In the genomic region with DNA sequence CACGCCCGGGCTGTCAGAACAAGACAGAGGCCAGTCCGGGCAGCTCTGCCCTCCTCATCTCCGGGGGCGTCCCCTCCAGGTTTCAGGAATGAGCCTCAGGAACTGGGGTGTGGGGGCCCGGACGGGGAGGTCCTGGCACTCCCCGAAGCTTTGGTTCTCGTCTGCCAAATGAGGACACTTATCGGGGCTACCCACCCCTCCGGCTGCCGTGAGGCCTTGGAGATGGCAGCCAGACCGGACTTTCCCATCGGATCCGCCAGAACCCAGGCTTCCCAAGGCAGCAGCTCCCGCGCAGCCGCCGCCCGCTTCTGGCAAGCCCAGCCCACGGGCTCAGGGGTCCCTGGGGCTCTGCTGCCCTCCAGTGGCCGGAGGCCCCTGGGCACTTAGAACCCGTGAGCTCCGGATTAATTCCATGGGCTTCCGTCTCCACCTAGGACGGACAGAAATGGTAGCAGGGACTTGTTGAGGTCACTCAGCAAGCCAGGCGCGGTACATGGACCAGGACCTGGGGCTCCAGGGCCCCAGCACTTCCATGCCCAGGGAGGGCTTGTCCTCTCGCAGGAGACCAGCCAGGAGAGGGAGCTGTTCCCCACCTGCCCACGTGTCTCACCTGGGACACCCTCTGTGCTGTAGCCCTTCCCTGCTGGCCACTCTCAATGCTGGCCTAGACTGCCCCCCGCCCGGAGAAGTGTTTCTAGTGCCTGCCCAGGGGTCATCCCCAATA, we compare ENCODE assay signal across 8 cellular contexts.
DNase-seq lines count a peak whose midpoint lies in the region; FAIRE-seq and TF ChIP-seq lines count a peak whose summit lies in the region.

No MANE protein-coding gene starts in this region.

- peak overlapping the region; percentile 19 to 42 (median 34) for H3K27ac ChIP-seq in transverse colon

- no peaks in the 10 kb centered on the region for H3K27me3 ChIP-seq in transverse colon

- H3K4me1 ChIP-seq in transverse colon: peaks cover 6 to 22% (median 10%) of the 10 kb centered on the region in 4 donors

- TF ChIP-seq EP300 in transverse colon (IDR thresholded peaks at IDR 0.05; ENCODE audit: low read depth): no peak

- peak overlapping the region; percentile 30 to 58 (median 46) for H3K4me3 ChIP-seq in transverse colon

- in situ Hi-C loops in transverse colon (cut with MboI; ENCODE audit: low pct_ligation_motif_present in 1 of 4, low pct_unique_long_range_greater_than_20kb in 1 of 4, low sequenced_read_pairs in 3 of 4): no loop called here

- WGBS in transverse colon (ENCODE audit: low coverage in 1 of 2), 2 donors: 4% methylated on average over 31 of the region's 32 CpGs; no CpG with 5 or more reads in 1 of the 2 donors

- peak; percentile 96 to 99 (median 97) for TF ChIP-seq CTCF in transverse colon (IDR thresholded peaks at IDR 0.05)

- DNase-seq in DMS53 treated with DMSO at 0.1 percent for 48 hours (lab: John Stamatoyannopoulos, UW; ENCODE audit: unreplicated experiment): peak; percentile 68
- DNase-seq in H54 (ENCODE audit: insufficient read length, low spot score): peak; percentile 83
- DNase-seq in NCI-H1092 (lab: John Stamatoyannopoulos, UW): peak; percentile 65
- DNase-seq in SW 1271 (lab: John Stamatoyannopoulos, UW): peak; percentile 64 to 81
- peak; percentile 48 for DNase-seq in activated naive CD8-positive, alpha-beta T cell treated with anti-CD3 and anti-CD28 coated beads, Interleukin-2, amount 50 U/mL, for 16 hours (ENCODE audit: low read depth, low spot score)
- peak; percentile 91 for DNase-seq in cardiac septum (ENCODE audit: low spot score)
- DNase-seq in posterior cingulate gyrus: peak; percentile 75 to 98 (median 85)
- DNase-seq in transverse colon: peak; percentile 87

- FAIRE-seq in H54 (lab: Jason Lieb, UNC): no peak

- H3K9me3 ChIP-seq in transverse colon: no peaks in the 10 kb centered on the region

- TF ChIP-seq POLR2A in H54 (IDR thresholded peaks at IDR 0.05; ENCODE audit: low read depth, low read length) (peak; percentile 40; the same call in 1 of the 2 replicates), transverse colon (IDR thresholded peaks at IDR 0.05) (no peak)

- no peaks in the 10 kb centered on the region for H3K36me3 ChIP-seq in transverse colon

- intact Hi-C loops in cardiac septum (cut with DNase I): loop anchor here (2.0 to 5.0 kb wide), 3 partner anchors 36 to 521 kb away; no protein-coding TSS in a partner anchor
- intact Hi-C loops in posterior cingulate gyrus (cut with DNase I): loop anchor here (1.0 to 5.0 kb wide), 4 partner anchors 46 to 424 kb away; no protein-coding TSS in a partner anchor
- intact Hi-C loops in transverse colon (cut with DNase I; ENCODE audit: low total_unique reads): loop anchor here (2.0 to 5.0 kb wide), 2 partner anchors 426 to 519 kb away; no protein-coding TSS in a partner anchor

Comparison
In these comparisons a context has a peak if more than half of its experiments do, and no peak if none do; other contexts are left out.
1. Peak in every context shown above with its lines: DNase-seq, H3K4me3 ChIP-seq and H3K27ac ChIP-seq.